In the genomic region with DNA sequence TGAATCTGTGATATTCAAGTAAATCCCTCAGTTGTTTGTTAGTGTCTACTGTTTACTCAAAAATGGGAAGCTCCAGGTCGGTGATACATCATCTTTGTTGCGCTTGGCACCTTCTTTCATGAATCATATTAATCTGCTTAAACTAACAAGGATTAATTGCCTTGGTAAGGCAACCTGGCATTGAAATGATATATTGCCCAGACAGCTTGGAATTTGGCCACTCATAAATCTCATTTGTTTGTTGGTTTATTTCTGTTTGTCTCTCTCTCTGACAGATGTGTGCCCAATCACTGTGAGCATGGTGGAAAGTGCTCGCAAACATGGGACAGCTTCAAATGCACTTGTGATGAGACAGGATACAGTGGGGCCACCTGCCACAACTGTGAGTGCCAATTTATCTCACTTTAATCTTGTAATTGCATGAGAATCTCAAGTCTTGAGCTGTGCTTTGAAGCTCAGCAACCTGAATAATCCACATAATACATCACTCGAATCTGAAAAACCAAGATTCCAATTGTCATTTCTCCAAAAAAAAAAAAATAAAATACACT, we compare ENCODE assay signal across 21 cellular contexts.
DNase-seq lines count a peak whose midpoint lies in the region; TF ChIP-seq lines count a peak whose summit lies in the region.
"Had no signal": no experiment of that assay in that cellular context is flagged by ENCODE, and none has a peak within 500 bp of the region (broad histone marks: within the 10 kb centered on the region; RNA-seq: fewer than 3 reads in every experiment).

No MANE protein-coding gene starts in this region.

- H3K27ac ChIP-seq in GM23248, result no peak overlapping the region
- H3K27ac ChIP-seq: body of pancreas, ovary, SJSA1, tibial nerve had no signal

- TF ChIP-seq CTCF in GM13976 (IDR thresholded peaks at IDR 0.05; ENCODE audit: borderline replicate concordance, control extremely low read depth, extremely low read depth, insufficient read depth, missing control alignments), result no peak

- H3F3A ChIP-seq in GM23248 (ENCODE audit: insufficient read depth), result no peaks in the 10 kb centered on the region

- no peaks in the 10 kb centered on the region for H3K9me2 ChIP-seq in GM23248 (ENCODE audit: insufficient read depth)

- no peak overlapping the region for H3K9ac ChIP-seq in GM23248

- in situ Hi-C loops in GM23248 (cut with MboI) (no loop called here), GM13976 (cut with MboI; ENCODE audit: low sequenced_read_pairs, unreplicated experiment) (no loop called here)

- H3K9me3 ChIP-seq in GM23248 (ENCODE audit: low read depth), result no peaks in the 10 kb centered on the region
- H3K9me3 ChIP-seq: body of pancreas, ovary, SJSA1, tibial nerve had no signal

- 0 out of 2 replicates have a peak, but pooled peaks cover 4% of the 10 kb centered on the region for H3K4me1 ChIP-seq in GM23248 (ENCODE audit: insufficient read depth)
- H3K4me1 ChIP-seq: body of pancreas, tibial nerve had no signal

- no peak overlapping the region for H2AFZ ChIP-seq in GM23248

- H3K36me3 ChIP-seq in GM23248 (ENCODE audit: low read depth), result no peaks in the 10 kb centered on the region
- H3K36me3 ChIP-seq: ovary, SJSA1, tibial nerve had no signal

- no peaks in the 10 kb centered on the region for H3K27me3 ChIP-seq in GM23248 (replicated peaks; ENCODE audit: insufficient read depth)
- H3K27me3 ChIP-seq: body of pancreas, ovary, SJSA1, tibial nerve had no signal

- CTCF ChIA-PET in HEK293T (lab: Yijun Ruan, JAX), result interaction anchor here (0.6 kb wide), 1 partner anchor 162 kb away, joined by 6 read pairs; no protein-coding TSS in a partner anchor

- no peaks in the 10 kb centered on the region for H4K20me1 ChIP-seq in GM23248 (ENCODE audit: insufficient read depth)

- H3K79me2 ChIP-seq in GM23248 (ENCODE audit: insufficient read depth), result no peaks in the 10 kb centered on the region

- POLR2A ChIA-PET in HEK293T (lab: Yijun Ruan, JAX), result no interaction called here

- H3K4me3 ChIP-seq in GM23248, result no peak overlapping the region
- H3K4me3 ChIP-seq: body of pancreas, ovary, SJSA1, tibial nerve had no signal

- H3K4me2 ChIP-seq in GM23248 (ENCODE audit: unreplicated experiment), result no peak overlapping the region

- no peak for DNase-seq in HEK293T (ENCODE audit: extremely low spot score)
- peak in 2 of 3 experiments; percentile 76 to 96 for DNase-seq in NCI-H1417 (lab: John Stamatoyannopoulos, UW)
- DNase-seq in NCI-H524 treated with DMSO at 0.1 percent for 48 hours (lab: John Stamatoyannopoulos, UW), result peak; percentile 87
- peak; percentile 18 for DNase-seq in amniotic epithelial cell (ENCODE audit: low read depth)
- no peak for DNase-seq in GM23248
- DNase-seq in hepatic stellate cell (ENCODE audit: low spot score), result no peak
- no peak for DNase-seq in GM13976 (ENCODE audit: low spot score)
- DNase-seq: activated CD4-positive, alpha-beta T cell treated with anti-CD3 and anti-CD28 coated beads, Interleukin-2, amount 50 U/mL, for 1 hour; activated naive CD8-positive, alpha-beta T cell treated with anti-CD3 and anti-CD28 coated beads for 36 hours; body of pancreas; CD4-positive, alpha-beta T cell; effector CD8-positive, alpha-beta T cell; foreskin melanocyte; hippocampal formation; NCI-H187 treated with DMSO at 0.1 percent for 48 hours; ovary; right cardiac atrium; stimulated activated CD4-positive, alpha-beta T cell treated with anti-CD3 and anti-CD28 coated beads, Interleukin-12 subunit alpha, Interleukin-12 subunit beta, amount 100 ng/mL, for 4 hours; stimulated activated CD4-positive, alpha-beta T cell treated with anti-CD3 and anti-CD28 coated beads, Interleukin-4, amount 100 ng/mL, for 4 hours had no signal

- WGBS in GM23248 (ENCODE audit: low coverage in 1 of 2, low lambda C conversion rate in 2 of 2, missing lambda C conversion rate in 2 of 2), 2 experiments, result 33 to 36% methylated on average over 4 of the region's 4 CpGs

TF ChIP-seq in HEK293T, 16 proteins besides CTCF, POLR2A, EP300 and RAD21:
- TF ChIP-seq L3MBTL2 (conservative IDR thresholded peaks at IDR 0.05), result no peak
- no peak for TF ChIP-seq ELF4 (IDR thresholded peaks at IDR 0.05)
- TF ChIP-seq NFRKB (IDR thresholded peaks at IDR 0.05), result no peak
- TF ChIP-seq, protein P1, sequence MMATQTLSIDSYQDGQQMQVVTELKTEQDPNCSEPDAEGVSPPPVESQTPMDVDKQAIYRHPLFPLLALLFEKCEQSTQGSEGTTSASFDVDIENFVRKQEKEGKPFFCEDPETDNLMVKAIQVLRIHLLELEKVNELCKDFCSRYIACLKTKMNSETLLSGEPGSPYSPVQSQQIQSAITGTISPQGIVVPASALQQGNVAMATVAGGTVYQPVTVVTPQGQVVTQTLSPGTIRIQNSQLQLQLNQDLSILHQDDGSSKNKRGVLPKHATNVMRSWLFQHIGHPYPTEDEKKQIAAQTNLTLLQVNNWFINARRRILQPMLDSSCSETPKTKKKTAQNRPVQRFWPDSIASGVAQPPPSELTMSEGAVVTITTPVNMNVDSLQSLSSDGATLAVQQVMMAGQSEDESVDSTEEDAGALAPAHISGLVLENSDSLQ (IDR thresholded peaks at IDR 0.05), result 0 out of 2 replicates have a peak, but pooled peaks have one; percentile 30

Comparison
In these comparisons a context has a peak if more than half of its experiments do, and no peak if none do; other contexts are left out.
1. DNase-seq: peak in NCI-H1417 (2 of 3), NCI-H524 treated with DMSO at 0.1 percent for 48 hours (single experiment) and amniotic epithelial cell (single experiment); none in HEK293T (single experiment), GM23248 (single experiment), hepatic stellate cell (single experiment) and GM13976 (single experiment).